ENCODE assay signal across 15 cellular contexts in genomic region chr5:157390924-157391297, GRCh38.
DNase-seq lines count a peak whose midpoint lies in the region; ATAC-seq and TF ChIP-seq lines count a peak whose summit lies in the region.
"Had no signal": no experiment of that assay in that cellular context is flagged by ENCODE, and none has a peak within 500 bp of the region (broad histone marks: within the 10 kb centered on the region; RNA-seq: fewer than 3 reads in every experiment).

No MANE protein-coding gene starts in this region.

- no peaks in the 10 kb centered on the region for H3K9me3 ChIP-seq in stomach
- H3K9me3 ChIP-seq: body of pancreas, left ventricle myocardium inferior, neutrophil, upper lobe of right lung had no signal

- TF ChIP-seq POLR2A in stomach (IDR thresholded peaks at IDR 0.05) = no peak
- no peak for TF ChIP-seq POLR2A in erythroblast (IDR thresholded peaks at IDR 0.05; ENCODE audit: low read length)

- no peaks in the 10 kb centered on the region for H3K27me3 ChIP-seq in stomach
- H3K27me3 ChIP-seq: body of pancreas, neutrophil, upper lobe of right lung had no signal

- H3K4me1 Mint-ChIP-seq in activated T-cell treated with anti-CD3 and anti-CD28 coated beads, Interleukin-2, amount 50 U/mL, for 24 hours (ENCODE audit: low read depth) = peaks cover 41% of the 10 kb centered on the region
- H3K4me1 Mint-ChIP-seq in activated T-helper 17 cell treated with anti-CD3 and anti-CD28 coated beads, Interleukin-2, amount 50 U/mL, for 72 hours = peaks cover 21% of the 10 kb centered on the region
- peaks cover 3 to 23% of the 10 kb centered on the region in 2 donors for H3K4me1 Mint-ChIP-seq in immature natural killer cell

- DNase-seq in activated T-cell treated with anti-CD3 and anti-CD28 coated beads, Interleukin-2, amount 50 U/mL, for 24 hours = no peak
- DNase-seq in activated T-cell treated with anti-CD3 and anti-CD28 coated beads for 4 hours (no peak), immature natural killer cell (no peak), stomach (no peak), erythroblast (lab: John Stamatoyannopoulos, UW) (no peak)
- no peak for DNase-seq in activated effector memory CD4-positive, alpha-beta T cell treated with anti-CD3 and anti-CD28 coated beads, Interleukin-2, amount 50 U/mL, for 16 hours
- DNase-seq: left ventricle myocardium inferior, NCI-H1436, NCI-H524 treated with DMSO at 0.1 percent for 48 hours, RPMI8226 had no signal

- no peak for TF ChIP-seq CTCF in stomach (IDR thresholded peaks at IDR 0.05)

- no peak overlapping the region for H3K4me3 ChIP-seq in stomach
- H3K4me3 ChIP-seq: body of pancreas, left ventricle myocardium inferior, upper lobe of right lung had no signal

- H3K27ac Mint-ChIP-seq in activated T-cell treated with anti-CD3 and anti-CD28 coated beads, Interleukin-2, amount 50 U/mL, for 24 hours = peak overlapping the region; percentile 97
- peak overlapping the region; percentile 91 for H3K27ac Mint-ChIP-seq in activated T-helper 17 cell treated with anti-CD3 and anti-CD28 coated beads, Interleukin-2, amount 50 U/mL, for 72 hours
- peak overlapping the region; percentile 39 to 99 (median 78) for H3K27ac Mint-ChIP-seq in immature natural killer cell

- peaks cover 85% of the 10 kb centered on the region for H3K36me3 Mint-ChIP-seq in activated T-cell treated with anti-CD3 and anti-CD28 coated beads, Interleukin-2, amount 50 U/mL, for 24 hours (ENCODE audit: low read depth)
- H3K36me3 Mint-ChIP-seq in activated T-helper 17 cell treated with anti-CD3 and anti-CD28 coated beads, Interleukin-2, amount 50 U/mL, for 72 hours (ENCODE audit: low read depth) = peaks cover 80% of the 10 kb centered on the region
- peaks cover 34 to 68% (median 36%) of the 10 kb centered on the region in 3 donors for H3K36me3 Mint-ChIP-seq in immature natural killer cell

- intact Hi-C loops in stomach (cut with DNase I; ENCODE audit: low total_unique reads) = no loop called here

- no peaks in the 10 kb centered on the region for H3K27me3 Mint-ChIP-seq in activated T-cell treated with anti-CD3 and anti-CD28 coated beads, Interleukin-2, amount 50 U/mL, for 24 hours
- no peaks in the 10 kb centered on the region for H3K27me3 Mint-ChIP-seq in activated T-helper 17 cell treated with anti-CD3 and anti-CD28 coated beads, Interleukin-2, amount 50 U/mL, for 72 hours
- peaks cover 0 to 8% (median 3%) of the 10 kb centered on the region in 3 donors for H3K27me3 Mint-ChIP-seq in immature natural killer cell (ENCODE audit: low read depth in 3 of 3)

- peak overlapping the region; percentile 21 for H3K4me3 Mint-ChIP-seq in activated T-cell treated with anti-CD3 and anti-CD28 coated beads, Interleukin-2, amount 50 U/mL, for 24 hours
- H3K4me3 Mint-ChIP-seq in activated T-helper 17 cell treated with anti-CD3 and anti-CD28 coated beads, Interleukin-2, amount 50 U/mL, for 72 hours = peak overlapping the region; percentile 47
- peak overlapping the region in 1 of 5 donors; percentile 73 for H3K4me3 Mint-ChIP-seq in immature natural killer cell

- TF ChIP-seq EP300 in stomach (IDR thresholded peaks at IDR 0.05) = no peak

- peaks cover 7 to 29% (median 22%) of the 10 kb centered on the region in 4 donors for H3K4me1 ChIP-seq in stomach
- H3K4me1 ChIP-seq: body of pancreas, upper lobe of right lung had no signal

- peak overlapping the region in 3 of 5 donors; percentile 19 to 58 (median 55) for H3K27ac ChIP-seq in stomach
- H3K27ac ChIP-seq: body of pancreas, left ventricle myocardium inferior, neutrophil, upper lobe of right lung had no signal

- no peaks in the 10 kb centered on the region for H3K9me3 Mint-ChIP-seq in activated T-cell treated with anti-CD3 and anti-CD28 coated beads, Interleukin-2, amount 50 U/mL, for 24 hours
- no peaks in the 10 kb centered on the region for H3K9me3 Mint-ChIP-seq in activated T-helper 17 cell treated with anti-CD3 and anti-CD28 coated beads, Interleukin-2, amount 50 U/mL, for 72 hours
- no peaks in the 10 kb centered on the region for H3K9me3 Mint-ChIP-seq in immature natural killer cell

- peak; percentile 1 for ATAC-seq in activated T-helper 17 cell treated with anti-CD3 and anti-CD28 coated beads, Interleukin-2, amount 50 U/mL, for 72 hours (replicated peaks)
- no peak for ATAC-seq in HG03457 (IDR thresholded peaks at IDR 0.05; ENCODE audit: unreplicated experiment)
- ATAC-seq: body of pancreas had no signal

- H3K36me3 ChIP-seq in stomach = peaks cover 0 to 26% (median 18%) of the 10 kb centered on the region in 4 donors
- H3K36me3 ChIP-seq: upper lobe of right lung had no signal

- 78 to 92% (median 89%) methylated on average over 6 of the region's 6 CpGs for WGBS in stomach, 5 donors
